3 cellular contexts compared by ENCODE assay signal in the genomic region with DNA sequence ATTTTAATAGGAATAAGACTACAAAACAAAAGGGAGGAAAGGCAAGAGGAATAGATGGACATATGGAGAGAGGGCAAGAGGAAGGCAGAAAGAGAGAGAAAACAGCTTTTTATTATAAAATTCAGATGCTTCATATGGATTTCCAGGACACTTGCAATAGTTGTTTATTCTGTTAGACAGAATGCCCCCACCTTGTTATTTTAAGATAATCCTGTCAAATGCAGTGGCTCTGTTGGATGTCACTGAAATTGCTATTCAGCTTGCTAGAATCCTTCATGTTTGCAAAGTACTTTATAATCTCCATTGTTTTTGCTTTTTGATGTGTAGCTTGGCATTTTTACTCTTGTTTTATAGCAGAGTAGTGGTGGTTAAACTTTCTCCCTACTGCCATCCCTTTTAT.
"Had no signal": no experiment of that assay in that cellular context is flagged by ENCODE, and none has a peak within 500 bp of the region (broad histone marks: within the 10 kb centered on the region; RNA-seq: fewer than 3 reads in every experiment).

No MANE protein-coding gene starts in this region.

- ATAC-seq: GM12878 had no signal

- DNase-seq: GDM1, GF-D8 had no signal

- H3K4me3 ChIP-seq: GM12878 had no signal
